14 cellular contexts compared by ENCODE assay signal in genomic region chr9:37859043-37859442, GRCh38. TPM values are rescaled to one million over a fixed set of nuclear protein-coding genes. Genes with fewer than 3 reads are reported as not detected.
DNase-seq lines count a peak whose midpoint lies in the region; ATAC-seq and TF ChIP-seq lines count a peak whose summit lies in the region.
"Had no signal": no experiment of that assay in that cellular context is flagged by ENCODE, and none has a peak within 500 bp of the region (broad histone marks: within the 10 kb centered on the region; RNA-seq: fewer than 3 reads in every experiment).

No MANE protein-coding gene starts in this region.

- no peaks in the 10 kb centered on the region for H3K4me1 ChIP-seq in Caco-2
- H3K4me1 ChIP-seq in Karpas-422 (ENCODE audit: low read length) = no peaks in the 10 kb centered on the region
- no peaks in the 10 kb centered on the region for H3K4me1 ChIP-seq in adipocyte (ENCODE audit: control insufficient read depth, insufficient read depth, low read length)

- H3K27me3 ChIP-seq in Caco-2 (replicated peaks; ENCODE audit: control insufficient read depth, insufficient read depth, low read length) (no peaks in the 10 kb centered on the region), Karpas-422 (ENCODE audit: low read length) (no peaks in the 10 kb centered on the region), adipocyte (replicated peaks; ENCODE audit: control insufficient read depth, insufficient read depth, low read length) (no peaks in the 10 kb centered on the region)

- no peak overlapping the region for H3K4me2 ChIP-seq in Karpas-422 (ENCODE audit: low read depth, low read length, poor library complexity, severe bottlenecking)

- no peaks in the 10 kb centered on the region for H3K79me2 ChIP-seq in Karpas-422 (ENCODE audit: low read length)

- peak; percentile 25 to 31 for TF ChIP-seq CTCF in Caco-2 (IDR thresholded peaks at IDR 0.05; ENCODE audit: insufficient read depth in 1 of 2, low read depth in 1 of 2, low read length in 1 of 2, severe bottlenecking in 1 of 2, unreplicated experiment in 1 of 2)

- no peak for DNase-seq in Caco-2
- DNase-seq in Karpas-422 = peak; percentile 55
- DNase-seq in adipocyte (ENCODE audit: low read depth) = peak; percentile 42
- DNase-seq in kidney tubule cell (ENCODE audit: low spot score) = peak; percentile 10
- DNase-seq in activated gamma-delta T cell (lab: John Stamatoyannopoulos, UW) = no peak
- DNase-seq: activated T-cell treated with anti-CD3 and anti-CD28 coated beads, Interleukin-2, amount 50 U/mL, for 4 hours; cerebellar nuclear complex; DMS79; naive thymus-derived CD4-positive, alpha-beta T cell; NCI-H1417 treated with DMSO at 0.1 percent for 48 hours; stimulated activated CD8-positive, alpha-beta memory T cell treated with anti-CD3 and anti-CD28 coated beads, Interleukin-4, amount 100 ng/mL, for 48 hours had no signal

- H3K27me3 Mint-ChIP-seq in Caco-2 (ENCODE audit: insufficient read depth, unreplicated experiment) = no peaks in the 10 kb centered on the region
- H3K27me3 Mint-ChIP-seq: naive thymus-derived CD4-positive, alpha-beta T cell had no signal

- no peaks in the 10 kb centered on the region for H4K20me1 ChIP-seq in Karpas-422 (ENCODE audit: insufficient read depth, low read depth, low read length)

- H3K36me3 ChIP-seq in Caco-2 (ENCODE audit: control insufficient read depth, insufficient read depth, low read length) (no peaks in the 10 kb centered on the region), Karpas-422 (ENCODE audit: insufficient read depth, low read length) (peaks cover 22% of the 10 kb centered on the region), adipocyte (ENCODE audit: control insufficient read depth, insufficient read depth, low read length, severe bottlenecking) (peaks cover 72% of the 10 kb centered on the region)

- ATAC-seq in HG03354 (IDR thresholded peaks at IDR 0.05; ENCODE audit: poor library complexity, severe bottlenecking, unreplicated experiment) = no peak
- ATAC-seq in HG03439 (IDR thresholded peaks at IDR 0.05; ENCODE audit: unreplicated experiment) = no peak
- no peak for ATAC-seq in HG02678 (IDR thresholded peaks at IDR 0.05; ENCODE audit: unreplicated experiment)
- ATAC-seq: activated T-cell treated with anti-CD3 and anti-CD28 coated beads, Interleukin-2, amount 50 U/mL, for 4 hours; naive thymus-derived CD4-positive, alpha-beta T cell had no signal

- no peaks in the 10 kb centered on the region for H3K9me2 ChIP-seq in Karpas-422 (replicated peaks; ENCODE audit: insufficient read depth, low read length)

- H3K9ac ChIP-seq in Karpas-422 (ENCODE audit: low read length) = no peak overlapping the region
- H3K9ac ChIP-seq in adipocyte (ENCODE audit: low read length) = no peak overlapping the region

- no peaks in the 10 kb centered on the region for H3K4me1 Mint-ChIP-seq in Caco-2 (ENCODE audit: low read depth, unreplicated experiment)

- no peak overlapping the region for H3K27ac Mint-ChIP-seq in Caco-2 (ENCODE audit: unreplicated experiment)

- H3K9me3 Mint-ChIP-seq in Caco-2 (ENCODE audit: unreplicated experiment) = no peaks in the 10 kb centered on the region
- H3K9me3 Mint-ChIP-seq: activated T-cell treated with anti-CD3 and anti-CD28 coated beads, Interleukin-2, amount 50 U/mL, for 4 hours; naive thymus-derived CD4-positive, alpha-beta T cell had no signal

- no peak overlapping the region for H3K27ac ChIP-seq in Karpas-422 (ENCODE audit: low read length)

- H3K36me3 Mint-ChIP-seq in Caco-2 (ENCODE audit: insufficient read depth, unreplicated experiment) = no peaks in the 10 kb centered on the region

- no TSS peak for BruUV-seq in Caco-2 (replicated peaks; lab: Mats Ljungman, UMichigan)

- CTCF ChIA-PET in Caco-2 (lab: Charles Lee) = interaction anchor here (1.0 kb wide), 1 partner anchor 9 kb away, joined by 3 read pairs; no protein-coding TSS in a partner anchor

- no peaks in the 10 kb centered on the region for H3K9me3 ChIP-seq in Caco-2
- no peaks in the 10 kb centered on the region for H3K9me3 ChIP-seq in Karpas-422 (ENCODE audit: low read length)
- no peaks in the 10 kb centered on the region for H3K9me3 ChIP-seq in adipocyte (ENCODE audit: control insufficient read depth, low read length)

- no peak overlapping the region for H3K4me3 Mint-ChIP-seq in Caco-2 (ENCODE audit: unreplicated experiment)
- H3K4me3 Mint-ChIP-seq: activated T-cell treated with anti-CD3 and anti-CD28 coated beads, Interleukin-2, amount 50 U/mL, for 4 hours; naive thymus-derived CD4-positive, alpha-beta T cell had no signal

- intact Hi-C loops in Caco-2 (cut with micrococcal nuclease; ENCODE audit: unreplicated experiment) = no loop called here

- POLR2A ChIA-PET in Caco-2 (lab: Charles Lee) = no interaction called here

- H2AFZ ChIP-seq in Karpas-422 (ENCODE audit: low read length) = no peak overlapping the region

- no peak overlapping the region for H3K4me3 ChIP-seq in Caco-2 (ENCODE audit: low read depth, low read length)
- H3K4me3 ChIP-seq in Karpas-422 (ENCODE audit: low read length) = no peak overlapping the region
- H3K4me3 ChIP-seq in adipocyte (ENCODE audit: low read length) = no peak overlapping the region

RNA-seq across cellular contexts. Expression of gene SLC25A51, which starts 44.9 kb away (rescaled TPM):
- total RNA-seq in Caco-2 (2022) = 29.1 and 29.3 TPM in 2 replicates
- total RNA-seq in Karpas-422 (2014; rRNA removed; shearing (Covaris generic); ENCODE audit: low replicate concordance) = 22.9 and 44.2 TPM in 2 replicates

RNA-seq across cellular contexts. Expression of gene DCAF10, which starts 58.4 kb away (rescaled TPM):
- total RNA-seq in Caco-2 (2022) = 11.4 and 13.5 TPM in 2 replicates
- total RNA-seq in Karpas-422 (2014; rRNA removed; shearing (Covaris generic); ENCODE audit: low replicate concordance) = 24.6 and 34.8 TPM in 2 replicates

Comparison
In these comparisons a context has a peak if more than half of its experiments do, and no peak if none do; other contexts are left out.
1. DNase-seq: peak in Karpas-422 (single experiment), adipocyte (single experiment) and kidney tubule cell (single experiment); none in Caco-2 (0 of 2) and activated gamma-delta T cell (single experiment).